Comparison of ENCODE assay signal across 38 cellular contexts in genomic region chr11:61264371-61264770, GRCh38. TPM values are rescaled to one million over a fixed set of nuclear protein-coding genes. Genes with fewer than 3 reads are reported as not detected.
"Had no signal": no experiment of that assay in that cellular context is flagged by ENCODE, and none has a peak within 500 bp of the region (broad histone marks: within the 10 kb centered on the region; RNA-seq: fewer than 3 reads in every experiment).

No MANE protein-coding gene starts in this region.

- H3K4me3 ChIP-seq: MG63 had no signal

- H3K27me3 ChIP-seq: MG63 had no signal

- H3K9ac ChIP-seq: KMS-11 had no signal

- H3K27ac ChIP-seq: KMS-11 had no signal

- H3K36me3 ChIP-seq: MG63 had no signal

- H3K4me2 ChIP-seq: KMS-11 had no signal

- DNase-seq: Karpas-422, Kasumi-1, MG63, MV-4-11, NCI-H1048, NCI-H1092, NCI-H1092 treated with DMSO at 0.1 percent for 48 hours, NCI-H1105, NCI-H1105 treated with DMSO at 0.1 percent for 48 hours, NCI-H1417, NCI-H1417 treated with DMSO at 0.1 percent for 48 hours, NCI-H1436, NCI-H1436 treated with DMSO at 0.1 percent for 48 hours, NCI-H146, NCI-H1694, NCI-H1694 treated with DMSO at 0.1 percent for 48 hours, NCI-H187, NCI-H187 treated with DMSO at 0.1 percent for 48 hours, NCI-H1930, NCI-H2029, NCI-H2029 treated with DMSO at 0.1 percent for 48 hours, NCI-H2081, NCI-H2081 treated with DMSO at 0.1 percent for 48 hours, NCI-H2107, NCI-H2171, NCI-H2171 treated with DMSO at 0.1 percent for 48 hours, NCI-H2227 treated with DMSO at 0.1 percent for 48 hours, NCI-H226, NCI-H345, NCI-H446, NCI-H446 treated with DMSO at 0.1 percent for 48 hours, NCI-H510A, NCI-H510A treated with DMSO at 0.1 percent for 48 hours, NCI-H524 had no signal

- H3K9me3 ChIP-seq: MG63 had no signal

RNA-seq across cellular contexts. Expression of gene PGA5, which starts 23.4 kb away (rescaled TPM):
- total RNA-seq: M059J, MCF 10A, NCI-H460 had no signal

RNA-seq across cellular contexts. Expression of gene VWCE, which starts 30.7 kb away (rescaled TPM):
- total RNA-seq: M059J had no signal

RNA-seq across cellular contexts. Expression of gene PGA4, which starts 42.2 kb away (rescaled TPM):
- total RNA-seq: M059J, MCF 10A, NCI-H460 had no signal
